ENCODE assay signal across 7 cellular contexts in the genomic region with DNA sequence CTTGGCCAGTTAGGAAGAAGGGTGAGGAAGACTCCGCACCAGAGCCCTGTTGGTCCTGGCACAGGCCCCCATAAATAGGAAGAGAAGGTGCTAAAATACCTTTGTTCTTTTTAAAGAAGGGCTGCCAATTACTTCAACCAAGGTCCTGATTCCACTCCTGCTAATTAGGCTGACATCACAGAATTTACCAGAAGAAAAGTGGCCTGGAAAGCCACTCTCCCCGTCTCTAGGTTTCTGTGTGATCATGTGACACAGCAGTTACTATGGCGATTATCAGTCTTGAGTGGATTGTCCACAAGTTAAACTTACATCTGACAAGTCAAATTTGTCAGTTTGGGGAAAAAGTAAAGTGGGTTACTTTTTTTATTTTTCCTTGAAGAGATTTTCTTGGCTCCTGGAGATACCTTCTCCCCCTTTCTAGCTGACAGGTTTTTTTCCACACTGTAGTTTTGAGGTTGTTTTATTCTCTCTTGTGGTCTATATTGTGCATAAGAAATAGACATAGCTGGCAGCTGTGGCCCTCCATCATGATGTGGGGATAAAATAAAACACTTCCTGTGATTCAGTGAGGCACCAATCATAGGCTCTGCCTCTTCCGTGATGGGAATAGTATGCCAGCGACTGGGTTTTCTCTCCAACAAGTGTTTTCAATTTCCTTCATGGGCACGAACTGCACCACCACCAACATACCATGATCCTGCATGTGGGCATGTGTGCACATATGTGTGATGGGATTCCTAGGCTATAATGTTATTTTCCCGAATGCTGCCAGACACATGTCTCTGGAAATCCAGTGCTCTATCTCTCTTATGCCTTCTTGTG.
DNase-seq lines count a peak whose midpoint lies in the region; ATAC-seq, FAIRE-seq and TF ChIP-seq lines count a peak whose summit lies in the region.
"Not testable (repeated sequence)": the region's sequence is repeated elsewhere in the genome, so short reads cannot be mapped to it uniquely, and the experiment has no call there.

No MANE protein-coding gene starts in this region.

- FAIRE-seq in K562 (lab: Jason Lieb, UNC): peak; percentile 86

- in situ Hi-C loops in K562 (cut with MboI): not testable (repeated sequence)

- H3K36me3 ChIP-seq in adipocyte (ENCODE audit: control insufficient read depth, insufficient read depth, low read length, severe bottlenecking); K562 (ENCODE audit: control insufficient read depth, insufficient read depth, low read length); right lobe of liver: not testable (repeated sequence)

- H3K27ac Mint-ChIP-seq in osteocyte (ENCODE audit: unreplicated experiment): not testable (repeated sequence)

- CTCF ChIA-PET in K562 (lab: Yijun Ruan, JAX; ENCODE audit: low intra/inter-chr PET ratio): not testable (repeated sequence)

- DNase-seq in EH (ENCODE audit: low read depth) (peak; percentile 10), adipocyte (ENCODE audit: low read depth) (peak; percentile 0), fibroblast of peridontal ligament (ENCODE audit: extremely low read depth) (peak; percentile 7), osteocyte (ENCODE audit: extremely low spot score, unreplicated experiment) (peak; percentile 6)
- DNase-seq in K562 (ENCODE audit: extremely low read depth in 1 of 4, low spot score in 3 of 4); right lobe of liver: not testable (repeated sequence)

- POLR2A ChIA-PET in K562 (lab: Yijun Ruan, JAX): not testable (repeated sequence)

- WGBS in K562 (ENCODE audit: insufficient coverage, low coverage, missing lambda C conversion rate): 57% methylated on average over 3 of the region's 7 CpGs
- 35% methylated on average over 3 of the region's 7 CpGs for WGBS in right lobe of liver (ENCODE audit: insufficient coverage, low coverage, low lambda C conversion rate, missing lambda C conversion rate)

- H3K9me3 ChIP-seq in adipocyte (ENCODE audit: control insufficient read depth, low read length); K562 (replicated peaks; ENCODE audit: control insufficient read depth, insufficient read depth, low read depth, low read length); right lobe of liver: not testable (repeated sequence)

- not testable (repeated sequence) for H3K9me3 Mint-ChIP-seq in osteocyte (ENCODE audit: unreplicated experiment)

- H3K9ac ChIP-seq in adipocyte (ENCODE audit: low read length); K562 (ENCODE audit: insufficient read depth in 1 of 2, low read depth in 2 of 2, low read length in 2 of 2): not testable (repeated sequence)

- not testable (repeated sequence) for TF ChIP-seq EP300 in K562 (IDR thresholded peaks at IDR 0.05; ENCODE audit: low read length)

- H3K4me2 ChIP-seq in K562 (ENCODE audit: insufficient read depth, low read length): not testable (repeated sequence)

- H3K27ac ChIP-seq in K562 (ENCODE audit: extremely low read depth, low read depth, low read length); right lobe of liver: not testable (repeated sequence)

- not testable (repeated sequence) for H3K79me2 ChIP-seq in K562 (ENCODE audit: control insufficient read depth, insufficient read depth, low read length)

- H4K20me1 ChIP-seq in K562 (replicated peaks; ENCODE audit: control insufficient read depth, insufficient read depth, low read length): not testable (repeated sequence)

- H3K4me3 Mint-ChIP-seq in osteocyte (ENCODE audit: unreplicated experiment): not testable (repeated sequence)

- not testable (repeated sequence) for TF ChIP-seq RAD21 in K562 (CRISPR knock-in tag; conservative IDR thresholded peaks at IDR 0.05 in 1 of 2, IDR thresholded peaks at IDR 0.05 in 1 of 2)

- H3K9me1 ChIP-seq in K562 (ENCODE audit: control insufficient read depth, insufficient read depth, low read length): not testable (repeated sequence)

- peak; percentile 45 for ATAC-seq in SK-N-SH treated with all-trans-retinoic acid at 6 μM for 48 hours
- peak; percentile 58 for ATAC-seq in K562
- peak in 3 of 4 donors; percentile 30 to 47 (median 46) for ATAC-seq in right lobe of liver

- not testable (repeated sequence) for TF ChIP-seq CTCF in K562 (IDR thresholded peaks at IDR 0.05 in 2 of 3, conservative IDR thresholded peaks at IDR 0.05 in 1 of 3; ENCODE audit: insufficient read depth in 2 of 3, low read depth in 1 of 3, low read length in 3 of 3); right lobe of liver (IDR thresholded peaks at IDR 0.05); osteocyte (IDR thresholded peaks at IDR 0.05)

- not testable (repeated sequence) for H3K4me1 ChIP-seq in adipocyte (ENCODE audit: control insufficient read depth, insufficient read depth, low read length); K562 (replicated peaks in 1 of 2; ENCODE audit: control insufficient read depth in 2 of 2, insufficient read depth in 2 of 2, low read length in 2 of 2); right lobe of liver

- intact Hi-C loops in K562 (cut with micrococcal nuclease); right lobe of liver (cut with DNase I): not testable (repeated sequence)

- H3K4me3 ChIP-seq in adipocyte (ENCODE audit: low read length); K562; right lobe of liver: not testable (repeated sequence)

- BruUV-seq in K562 (replicated peaks; lab: Mats Ljungman, UMichigan): not testable (repeated sequence)

- peaks cover 11% of the 10 kb centered on the region for H3K4me1 Mint-ChIP-seq in osteocyte (ENCODE audit: unreplicated experiment)

- not testable (repeated sequence) for H3K27me3 ChIP-seq in adipocyte (replicated peaks; ENCODE audit: control insufficient read depth, insufficient read depth, low read length); K562 (ENCODE audit: control insufficient read depth in 2 of 2, insufficient read depth in 2 of 2, low read length in 2 of 2); right lobe of liver

- H2AFZ ChIP-seq in K562 (ENCODE audit: low read depth, low read length): not testable (repeated sequence)

- H3K27me3 Mint-ChIP-seq in osteocyte (ENCODE audit: unreplicated experiment): not testable (repeated sequence)

- TF ChIP-seq POLR2A in K562 (conservative IDR thresholded peaks at IDR 0.05); right lobe of liver (IDR thresholded peaks at IDR 0.05): not testable (repeated sequence)

- H3K36me3 Mint-ChIP-seq in osteocyte (ENCODE audit: unreplicated experiment): not testable (repeated sequence)
